ENCODE assay signal across 8 cellular contexts in the genomic region with DNA sequence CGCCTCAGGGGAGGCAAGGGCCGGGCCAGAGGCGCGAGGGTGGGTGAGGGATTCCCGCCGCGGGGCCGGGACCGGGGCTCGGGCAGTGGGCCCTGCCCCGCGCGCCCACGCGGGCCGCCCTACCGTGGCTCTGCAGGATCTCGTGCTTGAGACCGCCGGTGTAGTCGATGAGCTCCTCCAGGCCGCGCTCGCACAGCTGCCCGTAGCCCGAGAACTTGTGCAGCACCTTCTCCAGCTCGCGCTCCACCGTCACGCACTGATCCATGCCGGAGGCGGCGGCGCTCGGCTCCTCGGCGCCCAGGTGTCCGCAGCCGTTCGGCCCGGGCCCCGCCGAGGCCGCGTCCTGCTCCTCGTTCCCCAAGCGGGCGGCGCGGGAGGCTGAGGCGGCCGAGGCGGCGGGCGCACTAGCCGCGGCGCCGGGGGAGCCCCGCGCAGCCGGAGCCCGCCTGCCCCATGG. TPM values are rescaled to one million over a fixed set of nuclear protein-coding genes. Genes with fewer than 3 reads are reported as not detected.
DNase-seq lines count a peak whose midpoint lies in the region; ATAC-seq, FAIRE-seq and TF ChIP-seq lines count a peak whose summit lies in the region.
"Not testable (repeated sequence)": the region's sequence is repeated elsewhere in the genome, so short reads cannot be mapped to it uniquely, and the experiment has no call there.

No MANE protein-coding gene starts in this region.

- not testable (repeated sequence) for H3K4me2 ChIP-seq in keratinocyte (ENCODE audit: control insufficient read depth, extremely low read depth, insufficient read depth, low read depth, low read length)

- H4K20me1 ChIP-seq in keratinocyte (ENCODE audit: control insufficient read depth, extremely low read depth, insufficient read depth, low read length): not testable (repeated sequence)

- ATAC-seq in GM18511 (IDR thresholded peaks at IDR 0.05; ENCODE audit: unreplicated experiment) (peak; percentile 40), HG02642 (IDR thresholded peaks at IDR 0.05; ENCODE audit: poor library complexity, unreplicated experiment) (peak; percentile 38)
- ATAC-seq in sciatic nerve: not testable (repeated sequence)

- not testable (repeated sequence) for H3K4me1 ChIP-seq in keratinocyte (ENCODE audit: control insufficient read depth, extremely low read depth, insufficient read depth, low read length); vagina

- TF ChIP-seq POLR2A in vagina (IDR thresholded peaks at IDR 0.05): not testable (repeated sequence)

- H3K9me3 Mint-ChIP-seq in dendritic cell treated with granulocyte-macrophage colony-stimulating factor and Interleukin-4, amounts not matched to agents 40 ng/mL and 50 ng/mL, for 4 days: not testable (repeated sequence)

- H3K9ac ChIP-seq in keratinocyte (ENCODE audit: control insufficient read depth, extremely low read depth, insufficient read depth, low read length): peak overlapping the region; percentile 72

- peak overlapping the region; percentile 57 for H3K4me3 ChIP-seq in LNCaP clone FGC (ENCODE audit: low read depth, low read length)
- H3K4me3 ChIP-seq in keratinocyte (ENCODE audit: control insufficient read depth in 2 of 3, extremely low read depth in 1 of 3, insufficient read depth in 2 of 3, low read depth in 1 of 3, low read length in 3 of 3): peak overlapping the region; percentile 38 to 59 (median 55)
- H3K4me3 ChIP-seq in vagina: peak overlapping the region; percentile 68 to 75

- peaks cover 12% of the 10 kb centered on the region for H3K79me2 ChIP-seq in keratinocyte (ENCODE audit: control insufficient read depth, insufficient read depth, low read length)

- not testable (repeated sequence) for H3K4me1 Mint-ChIP-seq in dendritic cell treated with granulocyte-macrophage colony-stimulating factor and Interleukin-4, amounts not matched to agents 40 ng/mL and 50 ng/mL, for 4 days (ENCODE audit: low read depth)

- H3K27me3 Mint-ChIP-seq in dendritic cell treated with granulocyte-macrophage colony-stimulating factor and Interleukin-4, amounts not matched to agents 40 ng/mL and 50 ng/mL, for 4 days: not testable (repeated sequence)

- intact Hi-C loops in dendritic cell treated with granulocyte-macrophage colony-stimulating factor and Interleukin-4, amounts not matched to agents 40 ng/mL and 50 ng/mL, for 4 days (cut with micrococcal nuclease); sciatic nerve (cut with DNase I); vagina (cut with DNase I): not testable (repeated sequence)

- peak overlapping the region; percentile 99 for H3K27ac Mint-ChIP-seq in dendritic cell treated with granulocyte-macrophage colony-stimulating factor and Interleukin-4, amounts not matched to agents 40 ng/mL and 50 ng/mL, for 4 days

- H3K4me3 Mint-ChIP-seq in dendritic cell treated with granulocyte-macrophage colony-stimulating factor and Interleukin-4, amounts not matched to agents 40 ng/mL and 50 ng/mL, for 4 days: peak overlapping the region; percentile 70

- H2AFZ ChIP-seq in keratinocyte (ENCODE audit: control insufficient read depth, low read length): peak overlapping the region; percentile 15

- not testable (repeated sequence) for TF ChIP-seq CTCF in LNCaP clone FGC (IDR thresholded peaks at IDR 0.05; ENCODE audit: control insufficient read depth, extremely low read depth, insufficient read depth); keratinocyte (optimal IDR thresholded peaks at IDR 0.05 in 1 of 3, IDR thresholded peaks at IDR 0.05 in 1 of 3, conservative IDR thresholded peaks at IDR 0.05 in 1 of 3; ENCODE audit: extremely low read depth in 1 of 3, insufficient read depth in 2 of 3, low read length in 3 of 3); vagina (IDR thresholded peaks at IDR 0.05)

- H3K9me3 ChIP-seq in keratinocyte (ENCODE audit: control insufficient read depth, low read depth, low read length); vagina: not testable (repeated sequence)

- FAIRE-seq in keratinocyte (lab: Jason Lieb, UNC): not testable (repeated sequence)

- dilution Hi-C loops in keratinocyte (cut with MboI; ENCODE audit: extremely low pct_ligation_motif_present, low sequenced_read_pairs): not testable (repeated sequence)

- H3K9me1 ChIP-seq in keratinocyte (ENCODE audit: control insufficient read depth, extremely low read depth, insufficient read depth, low read length): not testable (repeated sequence)

- H3K36me3 Mint-ChIP-seq in dendritic cell treated with granulocyte-macrophage colony-stimulating factor and Interleukin-4, amounts not matched to agents 40 ng/mL and 50 ng/mL, for 4 days (ENCODE audit: low read depth): not testable (repeated sequence)

- H3K36me3 ChIP-seq in keratinocyte (ENCODE audit: control insufficient read depth in 2 of 2, extremely low read depth in 1 of 2, insufficient read depth in 2 of 2, low read length in 2 of 2); vagina: not testable (repeated sequence)

- not testable (repeated sequence) for H3K27me3 ChIP-seq in keratinocyte (ENCODE audit: control insufficient read depth, extremely low read depth, insufficient read depth, low read length); vagina

- H3K27ac ChIP-seq in keratinocyte (ENCODE audit: control insufficient read depth, insufficient read depth, low read length) (peak overlapping the region; percentile 81), vagina (peak overlapping the region; percentile 93)

- not testable (repeated sequence) for DNase-seq in LNCaP clone FGC (ENCODE audit: low read depth); keratinocyte (ENCODE audit: low read depth, low spot score); vagina (ENCODE audit: extremely low spot score in 2 of 2)
- DNase-seq in activated CD8-positive, alpha-beta memory T cell treated with anti-CD3 and anti-CD28 coated beads for 24 hours: peak; percentile 84
- DNase-seq in sciatic nerve (ENCODE audit: low spot score): peak; percentile 66

RNA-seq across cellular contexts. Expression of a gene that starts 54.2 kb away (rescaled TPM):
- polyA plus RNA-seq in keratinocyte: 0.10 to 0.38 TPM (median 0.11 TPM) in 3 replicates
- polyA plus RNA-seq in keratinocyte (2011; ENCODE audit: low read depth): 3.5 TPM
- 0.16 TPM in 1 of 2 replicates, not detected in the other for polyA plus RNA-seq in keratinocyte (2011; cell fraction: cytosol; rRNA removed)
- polyA plus RNA-seq in keratinocyte (2011; cell fraction: nucleus; rRNA removed): 0.94 and 0.95 TPM in 2 replicates
- polyA plus RNA-seq in keratinocyte (2012; ENCODE audit: low replicate concordance): 0.26 and 0.97 TPM in 2 replicates
- polyA minus RNA-seq in keratinocyte: not detected in 3 replicates
- polyA minus RNA-seq in keratinocyte (2011; cell fraction: cytosol; rRNA and poly(A)+ RNA removed): not detected
- not detected in 2 replicates for polyA minus RNA-seq in keratinocyte (2011; cell fraction: nucleus; rRNA and poly(A)+ RNA removed)
- total RNA-seq in sciatic nerve (8.9 TPM), vagina (2.2 TPM)
